ENCODE assay signal across 22 cellular contexts in genomic region chr11:83330303-83330702, GRCh38. TPM values are rescaled to one million over a fixed set of nuclear protein-coding genes. Genes with fewer than 3 reads are reported as not detected.
DNase-seq lines count a peak whose midpoint lies in the region; ATAC-seq and TF ChIP-seq lines count a peak whose summit lies in the region.
"Had no signal": no experiment of that assay in that cellular context is flagged by ENCODE, and none has a peak within 500 bp of the region (broad histone marks: within the 10 kb centered on the region; RNA-seq: fewer than 3 reads in every experiment).

No MANE protein-coding gene starts in this region.

- TF ChIP-seq CTCF in lower lobe of right lung (IDR thresholded peaks at IDR 0.05) (no peak), upper lobe of right lung (IDR thresholded peaks at IDR 0.05) (no peak), RWPE1 (conservative IDR thresholded peaks at IDR 0.05; ENCODE audit: low read depth) (no peak)

- H3K4me2 ChIP-seq in GM23248 (ENCODE audit: unreplicated experiment): no peak overlapping the region
- H3K4me2 ChIP-seq: A549; BLaER1 treated with 17β-estradiol and CSF1 and Interleukin-3, amounts not matched to agents 10 nM and 100 nM had no signal

- in situ Hi-C loops in GM23248 (cut with MboI): no loop called here

- no peaks in the 10 kb centered on the region for H3K9me2 ChIP-seq in GM23248 (ENCODE audit: insufficient read depth)

- no peaks in the 10 kb centered on the region for H3K79me2 ChIP-seq in GM23248 (ENCODE audit: insufficient read depth)

- POLR2A ChIA-PET in RWPE1 (lab: Yijun Ruan, JAX; ENCODE audit: low non-redundant PET): no interaction called here

- DNase-seq in DMS53 (lab: John Stamatoyannopoulos, UW) (peak; percentile 69), SK-N-MC (ENCODE audit: low read depth, low spot score) (no peak), lower lobe of right lung (no peak), upper lobe of right lung (no peak), GM23248 (no peak), RWPE1 (ENCODE audit: low spot score) (no peak)
- DNase-seq: AML-193; CD4-positive, alpha-beta T cell; CD8-positive, alpha-beta T cell; COR-L47; DMS 273 treated with DMSO at 0.1 percent for 48 hours; DMS153; DMS79; DND-41; EL; GDM1 had no signal

- no peak overlapping the region for H2AFZ ChIP-seq in GM23248

- no peaks in the 10 kb centered on the region for H3F3A ChIP-seq in GM23248 (ENCODE audit: insufficient read depth)

- H3K27ac ChIP-seq in SK-N-MC: peak overlapping the region; percentile 38; the same call in 1 of the 2 replicates
- no peak overlapping the region for H3K27ac ChIP-seq in lower lobe of right lung
- H3K27ac ChIP-seq in upper lobe of right lung: no peak overlapping the region
- H3K27ac ChIP-seq in GM23248: no peak overlapping the region
- H3K27ac ChIP-seq in RWPE1: no peak overlapping the region
- H3K27ac ChIP-seq: 22Rv1; A549; BLaER1 treated with 17β-estradiol and CSF1 and Interleukin-3, amounts not matched to agents 10 nM and 100 nM; C4-2B had no signal

- H3K9ac ChIP-seq in SK-N-MC (ENCODE audit: insufficient read length) (no peak overlapping the region), GM23248 (no peak overlapping the region)
- H3K9ac ChIP-seq: BLaER1 treated with 17β-estradiol and CSF1 and Interleukin-3, amounts not matched to agents 10 nM and 100 nM had no signal

- H3K27me3 ChIP-seq in lower lobe of right lung (ENCODE audit: low read depth) (no peaks in the 10 kb centered on the region), upper lobe of right lung (no peaks in the 10 kb centered on the region), GM23248 (replicated peaks; ENCODE audit: insufficient read depth) (no peaks in the 10 kb centered on the region)
- H3K27me3 ChIP-seq: BLaER1 treated with 17β-estradiol and CSF1 and Interleukin-3, amounts not matched to agents 10 nM and 100 nM had no signal

- H4K20me1 ChIP-seq in GM23248 (ENCODE audit: insufficient read depth): no peaks in the 10 kb centered on the region
- H4K20me1 ChIP-seq: BLaER1 treated with 17β-estradiol and CSF1 and Interleukin-3, amounts not matched to agents 10 nM and 100 nM had no signal

- ATAC-seq in lower lobe of right lung: peak; percentile 76 to 93
- ATAC-seq in upper lobe of right lung: peak; percentile 82
- ATAC-seq in HG03457 (IDR thresholded peaks at IDR 0.05; ENCODE audit: unreplicated experiment): no peak
- ATAC-seq: A549; CD8-positive, alpha-beta T cell; GM12878 had no signal

- H3K9me3 ChIP-seq in SK-N-MC (ENCODE audit: low read depth, low read length): no peaks in the 10 kb centered on the region
- H3K9me3 ChIP-seq in lower lobe of right lung: no peaks in the 10 kb centered on the region
- H3K9me3 ChIP-seq in upper lobe of right lung: no peaks in the 10 kb centered on the region
- H3K9me3 ChIP-seq in GM23248 (ENCODE audit: low read depth): no peaks in the 10 kb centered on the region
- H3K9me3 ChIP-seq: A549 had no signal

- CTCF ChIA-PET in RWPE1 (lab: Yijun Ruan, JAX): no interaction called here

- H3K36me3 ChIP-seq in SK-N-MC (ENCODE audit: insufficient read depth, low read length) (no peaks in the 10 kb centered on the region), lower lobe of right lung (no peaks in the 10 kb centered on the region), upper lobe of right lung (no peaks in the 10 kb centered on the region), GM23248 (ENCODE audit: low read depth) (no peaks in the 10 kb centered on the region)
- H3K36me3 ChIP-seq: BLaER1 treated with 17β-estradiol and CSF1 and Interleukin-3, amounts not matched to agents 10 nM and 100 nM had no signal

- H3K4me1 ChIP-seq in lower lobe of right lung: no peaks in the 10 kb centered on the region
- H3K4me1 ChIP-seq in upper lobe of right lung: no peaks in the 10 kb centered on the region
- no peaks in the 10 kb centered on the region for H3K4me1 ChIP-seq in GM23248 (ENCODE audit: insufficient read depth)
- H3K4me1 ChIP-seq: A549; BLaER1 treated with 17β-estradiol and CSF1 and Interleukin-3, amounts not matched to agents 10 nM and 100 nM had no signal

- no peak overlapping the region for H3K4me3 ChIP-seq in SK-N-MC
- H3K4me3 ChIP-seq in lower lobe of right lung: no peak overlapping the region
- H3K4me3 ChIP-seq in upper lobe of right lung: no peak overlapping the region
- no peak overlapping the region for H3K4me3 ChIP-seq in GM23248
- H3K4me3 ChIP-seq: A549; BLaER1 treated with 17β-estradiol and CSF1 and Interleukin-3, amounts not matched to agents 10 nM and 100 nM; GM12878 had no signal

- intact Hi-C loops in lower lobe of right lung (cut with DNase I) (no loop called here), upper lobe of right lung (cut with DNase I) (no loop called here)

- 19 to 23% methylated on average over 2 of the region's 2 CpGs for WGBS in GM23248 (ENCODE audit: low coverage in 1 of 2, low lambda C conversion rate in 2 of 2, missing lambda C conversion rate in 2 of 2), 2 experiments

RNA-seq across cellular contexts. Expression of gene CCDC90B, which starts 44.1 kb away (rescaled TPM):
- total RNA-seq in lower lobe of right lung (30.0 TPM), upper lobe of right lung (23.4 TPM)
- total RNA-seq in GM23248 (2014; rRNA removed; shearing (Covaris generic)): 49.9 and 53.1 TPM in 2 replicates
- 97.8 and 113 TPM in 2 replicates for polyA plus RNA-seq in GM23248 (2016; fragmentation: Nextera tagmentation; extraction: Ambion mirVana)
